Comparison of ENCODE assay signal across 8 cellular contexts in genomic region chr3:185768578-185768982, GRCh38. TPM values are rescaled to one million over a fixed set of nuclear protein-coding genes. Genes with fewer than 3 reads are reported as not detected.
DNase-seq lines count a peak whose midpoint lies in the region; ATAC-seq and TF ChIP-seq lines count a peak whose summit lies in the region.
"Not testable (repeated sequence)": the region's sequence is repeated elsewhere in the genome, so short reads cannot be mapped to it uniquely, and the experiment has no call there.

No MANE protein-coding gene starts in this region.

- TF ChIP-seq CTCF in VCaP (conservative IDR thresholded peaks at IDR 0.05): peak; percentile 83
- TF ChIP-seq CTCF in osteocyte (IDR thresholded peaks at IDR 0.05): peak; percentile 71
- peak; percentile 25 to 67 for TF ChIP-seq CTCF in suprapubic skin (IDR thresholded peaks at IDR 0.05)

- H3K27ac ChIP-seq in VCaP, suprapubic skin: not testable (repeated sequence)

- DNase-seq in DMS53 (lab: John Stamatoyannopoulos, UW) (peak; percentile 70), HUDEP-2 (lab: John Stamatoyannopoulos, UW; ENCODE audit: unreplicated experiment in 76 of 76) (peak in 51 of 76 experiments; percentile 1 to 71 (median 36)), NCI-H69 (lab: John Stamatoyannopoulos, UW) (peak; percentile 73), astrocyte of the hippocampus (ENCODE audit: low read depth, low spot score) (peak; percentile 51), Right ventricle myocardium inferior (ENCODE audit: missing footprints) (peak; percentile 59)
- not testable (repeated sequence) for DNase-seq in osteocyte (ENCODE audit: extremely low spot score, unreplicated experiment); suprapubic skin (ENCODE audit: low spot score in 2 of 2)

- not testable (repeated sequence) for H3K9me3 ChIP-seq in suprapubic skin

- not testable (repeated sequence) for H3K27me3 ChIP-seq in suprapubic skin

- not testable (repeated sequence) for TF ChIP-seq EP300 in suprapubic skin (IDR thresholded peaks at IDR 0.05)

- WGBS in suprapubic skin: 61% methylated on average over 4 of the region's 4 CpGs

- not testable (repeated sequence) for TF ChIP-seq POLR2A in suprapubic skin (IDR thresholded peaks at IDR 0.05)

- H3K4me1 Mint-ChIP-seq in osteocyte (ENCODE audit: unreplicated experiment): peaks cover 53% of the 10 kb centered on the region

- ATAC-seq in Right ventricle myocardium inferior: not testable (repeated sequence)

- intact Hi-C loops in Right ventricle myocardium inferior (cut with DNase I): loop anchor here (5.0 kb wide), 2 partner anchors 91 to 106 kb away; no protein-coding TSS in a partner anchor

- not testable (repeated sequence) for H3K9me3 Mint-ChIP-seq in osteocyte (ENCODE audit: unreplicated experiment)

- H3K4me3 ChIP-seq in suprapubic skin: not testable (repeated sequence)

- H3K4me3 Mint-ChIP-seq in osteocyte (ENCODE audit: unreplicated experiment): not testable (repeated sequence)

- H3K4me1 ChIP-seq in suprapubic skin: peaks cover 14% of the 10 kb centered on the region

- H3K27me3 Mint-ChIP-seq in osteocyte (ENCODE audit: unreplicated experiment): not testable (repeated sequence)

- H3K36me3 Mint-ChIP-seq in osteocyte (ENCODE audit: unreplicated experiment): not testable (repeated sequence)

- H3K36me3 ChIP-seq in suprapubic skin: not testable (repeated sequence)

- not testable (repeated sequence) for H3K27ac Mint-ChIP-seq in osteocyte (ENCODE audit: unreplicated experiment)

RNA-seq across cellular contexts. Expression of gene IGF2BP2, which starts 56.3 kb away (rescaled TPM):
- total RNA-seq in Right ventricle myocardium inferior (15.9 TPM), osteocyte (96.7 and 101 TPM in 2 replicates), suprapubic skin (10 to 100 TPM in 1 of 4 donors, 1 to 10 TPM in 3; 7.6 to 29.9 (median 8.4) TPM)
